ENCODE assay signal across 16 cellular contexts in genomic region chr17:43768382-43768781, GRCh38. TPM values are rescaled to one million over a fixed set of nuclear protein-coding genes. Genes with fewer than 3 reads are reported as not detected.
DNase-seq lines count a peak whose midpoint lies in the region; ATAC-seq and TF ChIP-seq lines count a peak whose summit lies in the region.
"Had no signal": no experiment of that assay in that cellular context is flagged by ENCODE, and none has a peak within 500 bp of the region (broad histone marks: within the 10 kb centered on the region; RNA-seq: fewer than 3 reads in every experiment).

No MANE protein-coding gene starts in this region.

- no peaks in the 10 kb centered on the region for H3K27me3 ChIP-seq in CD8-positive, alpha-beta T cell (ENCODE audit: insufficient read depth, low read length)

- peaks cover 16% of the 10 kb centered on the region for H3K36me3 Mint-ChIP-seq in activated naive CD4-positive, alpha-beta T cell treated with anti-CD3 and anti-CD28 coated beads, Interleukin-2, amount 10 ng/mL, durations not matched to agents 7 days and 5 days
- H3K36me3 Mint-ChIP-seq in activated naive CD4-positive, alpha-beta T cell treated with anti-CD3 and anti-CD28 coated beads for 36 hours (ENCODE audit: low read depth): peaks cover 19% of the 10 kb centered on the region
- peaks cover 41% of the 10 kb centered on the region for H3K36me3 Mint-ChIP-seq in CD8-positive, alpha-beta T cell
- H3K36me3 Mint-ChIP-seq in naive thymus-derived CD8-positive, alpha-beta T cell: peaks cover 0 to 36% (median 4%) of the 10 kb centered on the region in 3 donors

- DNase-seq in activated naive CD4-positive, alpha-beta T cell treated with anti-CD3 and anti-CD28 coated beads, Interleukin-2, amount 10 ng/mL, durations not matched to agents 7 days and 5 days: peak; percentile 14
- no peak for DNase-seq in activated naive CD4-positive, alpha-beta T cell treated with anti-CD3 and anti-CD28 coated beads for 36 hours
- peak; percentile 65 for DNase-seq in coronary artery (ENCODE audit: low spot score)
- peak; percentile 81 for DNase-seq in medulla oblongata (ENCODE audit: extremely low spot score)
- no peak for DNase-seq in CD8-positive, alpha-beta T cell
- no peak for DNase-seq in kidney tubule cell (ENCODE audit: low spot score)
- DNase-seq in NCI-H2171 (lab: John Stamatoyannopoulos, UW): no peak
- no peak for DNase-seq in naive thymus-derived CD8-positive, alpha-beta T cell
- DNase-seq: activated CD4-positive, alpha-beta T cell treated with anti-CD3 and anti-CD28 coated beads, Interleukin-2, amount 10 ng/mL, durations not matched to agents 7 days and 5 days; DND-41; kidney; NCI-H1092 treated with DMSO at 0.1 percent for 48 hours; NCI-H526 treated with DMSO at 0.1 percent for 48 hours; stimulated activated naive CD4-positive, alpha-beta T cell treated with Interleukin-2 at 50 U/mL for 16 hours had no signal

- no peak overlapping the region for H3K27ac Mint-ChIP-seq in activated naive CD4-positive, alpha-beta T cell treated with anti-CD3 and anti-CD28 coated beads, Interleukin-2, amount 10 ng/mL, durations not matched to agents 7 days and 5 days
- no peak overlapping the region for H3K27ac Mint-ChIP-seq in activated naive CD4-positive, alpha-beta T cell treated with anti-CD3 and anti-CD28 coated beads for 36 hours
- no peak overlapping the region for H3K27ac Mint-ChIP-seq in CD8-positive, alpha-beta T cell
- H3K27ac Mint-ChIP-seq in naive thymus-derived CD8-positive, alpha-beta T cell: peak overlapping the region in 1 of 10 donors; percentile 57
- H3K27ac Mint-ChIP-seq: activated CD4-positive, alpha-beta T cell treated with anti-CD3 and anti-CD28 coated beads, Interleukin-2, amount 10 ng/mL, durations not matched to agents 7 days and 5 days had no signal

- no peak for TF ChIP-seq CTCF in coronary artery (IDR thresholded peaks at IDR 0.05)
- TF ChIP-seq CTCF in CD8-positive, alpha-beta T cell (IDR thresholded peaks at IDR 0.05): no peak

- no peaks in the 10 kb centered on the region for H3K4me1 ChIP-seq in CD8-positive, alpha-beta T cell (ENCODE audit: insufficient read depth, low read length)

- H3K4me3 ChIP-seq in coronary artery: no peak overlapping the region
- H3K4me3 ChIP-seq in CD8-positive, alpha-beta T cell (ENCODE audit: low read depth, low read length): no peak overlapping the region

- H3K9me3 ChIP-seq in CD8-positive, alpha-beta T cell (ENCODE audit: low read length): no peaks in the 10 kb centered on the region

- peaks cover 5% of the 10 kb centered on the region for H3K27me3 Mint-ChIP-seq in activated naive CD4-positive, alpha-beta T cell treated with anti-CD3 and anti-CD28 coated beads, Interleukin-2, amount 10 ng/mL, durations not matched to agents 7 days and 5 days
- H3K27me3 Mint-ChIP-seq in activated naive CD4-positive, alpha-beta T cell treated with anti-CD3 and anti-CD28 coated beads for 36 hours (ENCODE audit: low read depth): no peaks in the 10 kb centered on the region
- H3K27me3 Mint-ChIP-seq in CD8-positive, alpha-beta T cell (ENCODE audit: low read depth): no peaks in the 10 kb centered on the region
- H3K27me3 Mint-ChIP-seq in naive thymus-derived CD8-positive, alpha-beta T cell: peaks cover 0 to 4% (median 0%) of the 10 kb centered on the region in 5 donors

- H3K4me3 Mint-ChIP-seq in activated naive CD4-positive, alpha-beta T cell treated with anti-CD3 and anti-CD28 coated beads, Interleukin-2, amount 10 ng/mL, durations not matched to agents 7 days and 5 days: no peak overlapping the region
- H3K4me3 Mint-ChIP-seq in activated naive CD4-positive, alpha-beta T cell treated with anti-CD3 and anti-CD28 coated beads for 36 hours: no peak overlapping the region
- no peak overlapping the region for H3K4me3 Mint-ChIP-seq in CD8-positive, alpha-beta T cell
- no peak overlapping the region for H3K4me3 Mint-ChIP-seq in naive thymus-derived CD8-positive, alpha-beta T cell
- H3K4me3 Mint-ChIP-seq: activated CD4-positive, alpha-beta T cell treated with anti-CD3 and anti-CD28 coated beads, Interleukin-2, amount 10 ng/mL, durations not matched to agents 7 days and 5 days had no signal

- intact Hi-C loops in activated naive CD4-positive, alpha-beta T cell treated with anti-CD3 and anti-CD28 coated beads for 36 hours (cut with micrococcal nuclease): no loop called here
- intact Hi-C loops in CD8-positive, alpha-beta T cell (cut with DNase I, micrococcal nuclease): no loop called here

- H3K36me3 ChIP-seq in CD8-positive, alpha-beta T cell (ENCODE audit: insufficient read depth, low read length): no peaks in the 10 kb centered on the region

- peak overlapping the region in 1 of 2 donors; percentile 42 for H3K27ac ChIP-seq in coronary artery
- H3K27ac ChIP-seq in CD8-positive, alpha-beta T cell (ENCODE audit: low read depth, low read length): no peak overlapping the region
- H3K27ac ChIP-seq: 22Rv1 had no signal

- H3K4me1 Mint-ChIP-seq in activated naive CD4-positive, alpha-beta T cell treated with anti-CD3 and anti-CD28 coated beads, Interleukin-2, amount 10 ng/mL, durations not matched to agents 7 days and 5 days: peaks cover 4% of the 10 kb centered on the region
- H3K4me1 Mint-ChIP-seq in activated naive CD4-positive, alpha-beta T cell treated with anti-CD3 and anti-CD28 coated beads for 36 hours (ENCODE audit: low read depth): no peaks in the 10 kb centered on the region
- H3K4me1 Mint-ChIP-seq in CD8-positive, alpha-beta T cell (ENCODE audit: low read depth): no peaks in the 10 kb centered on the region
- H3K4me1 Mint-ChIP-seq in naive thymus-derived CD8-positive, alpha-beta T cell: peaks cover 0 to 16% (median 1%) of the 10 kb centered on the region in 4 donors

- POLR2A ChIA-PET in CD8-positive, alpha-beta T cell (lab: Charles Lee): no interaction called here
- POLR2A ChIA-PET in naive thymus-derived CD8-positive, alpha-beta T cell (lab: Charles Lee): no interaction called here

- H3K9me3 Mint-ChIP-seq in activated naive CD4-positive, alpha-beta T cell treated with anti-CD3 and anti-CD28 coated beads, Interleukin-2, amount 10 ng/mL, durations not matched to agents 7 days and 5 days: no peaks in the 10 kb centered on the region
- H3K9me3 Mint-ChIP-seq in activated naive CD4-positive, alpha-beta T cell treated with anti-CD3 and anti-CD28 coated beads for 36 hours: no peaks in the 10 kb centered on the region
- H3K9me3 Mint-ChIP-seq in CD8-positive, alpha-beta T cell: no peaks in the 10 kb centered on the region
- H3K9me3 Mint-ChIP-seq in naive thymus-derived CD8-positive, alpha-beta T cell: no peaks in the 10 kb centered on the region
- H3K9me3 Mint-ChIP-seq: activated CD4-positive, alpha-beta T cell treated with anti-CD3 and anti-CD28 coated beads, Interleukin-2, amount 10 ng/mL, durations not matched to agents 7 days and 5 days had no signal

- ATAC-seq in CD8-positive, alpha-beta T cell: no peak
- no peak for ATAC-seq in naive thymus-derived CD8-positive, alpha-beta T cell

- CTCF ChIA-PET in activated naive CD4-positive, alpha-beta T cell treated with anti-CD3 and anti-CD28 coated beads, Interleukin-2, amount 10 ng/mL, durations not matched to agents 7 days and 5 days (lab: Charles Lee): interaction anchor here (0.7 to 13.8 kb wide), 3 partner anchors 12 to 288 kb away, joined by 3 to 445 read pairs (median 6); partner anchors contain the start of gene CFAP97D1
- CTCF ChIA-PET in activated naive CD4-positive, alpha-beta T cell treated with anti-CD3 and anti-CD28 coated beads for 36 hours (lab: Charles Lee): interaction anchor here (0.6 to 5.0 kb wide), 5 partner anchors 8 to 74 kb away, joined by 3 to 70 read pairs (median 7); partner anchors contain the start of gene CFAP97D1
- CTCF ChIA-PET in CD8-positive, alpha-beta T cell (lab: Charles Lee): interaction anchor here (1.0 to 2.9 kb wide), 5 partner anchors 12 to 191 kb away, joined by 3 to 14 read pairs (median 12); partner anchors contain the start of gene CFAP97D1

RNA-seq across cellular contexts. Expression of gene SOST, which starts 9.8 kb away (rescaled TPM):
- not detected for total RNA-seq in activated naive CD4-positive, alpha-beta T cell treated with anti-CD3 and anti-CD28 coated beads for 36 hours
- total RNA-seq in CD8-positive, alpha-beta T cell: not detected
- not detected for total RNA-seq in naive thymus-derived CD8-positive, alpha-beta T cell
- polyA plus RNA-seq in naive thymus-derived CD8-positive, alpha-beta T cell: not detected
- total RNA-seq: activated CD4-positive, alpha-beta T cell treated with anti-CD3 and anti-CD28 coated beads, Interleukin-2, amount 10 ng/mL, durations not matched to agents 7 days and 5 days had no signal
- polyA plus RNA-seq: esophagus had no signal

RNA-seq across cellular contexts. Expression of gene DUSP3, which starts 10.4 kb away (rescaled TPM):
- 10 to 100 TPM; 12.2 to 13.5 TPM for total RNA-seq in activated naive CD4-positive, alpha-beta T cell treated with anti-CD3 and anti-CD28 coated beads for 36 hours
- total RNA-seq in CD8-positive, alpha-beta T cell: 1 to 10 TPM; 8.7 to 9.1 TPM
- 10 to 100 TPM; 11.6 to 13.0 TPM for total RNA-seq in naive thymus-derived CD8-positive, alpha-beta T cell
- polyA plus RNA-seq in naive thymus-derived CD8-positive, alpha-beta T cell: 1 to 10 TPM; 5.9 to 7.5 (median 6.4) TPM

RNA-seq across cellular contexts. Expression of gene CFAP97D1, which starts 11.9 kb away (rescaled TPM):
- not detected for total RNA-seq in activated naive CD4-positive, alpha-beta T cell treated with anti-CD3 and anti-CD28 coated beads for 36 hours
- not detected for total RNA-seq in CD8-positive, alpha-beta T cell
- total RNA-seq in naive thymus-derived CD8-positive, alpha-beta T cell: not detected
- not detected for polyA plus RNA-seq in naive thymus-derived CD8-positive, alpha-beta T cell
- total RNA-seq: activated CD4-positive, alpha-beta T cell treated with anti-CD3 and anti-CD28 coated beads, Interleukin-2, amount 10 ng/mL, durations not matched to agents 7 days and 5 days; kidney had no signal

Comparison
In these comparisons a context has a peak if more than half of its experiments do, and no peak if none do; other contexts are left out.
1. DNase-seq: peak in activated naive CD4-positive, alpha-beta T cell treated with anti-CD3 and anti-CD28 coated beads, Interleukin-2, amount 10 ng/mL, durations not matched to agents 7 days and 5 days (single experiment), coronary artery (single experiment) and medulla oblongata (single experiment); none in activated naive CD4-positive, alpha-beta T cell treated with anti-CD3 and anti-CD28 coated beads for 36 hours (single experiment), CD8-positive, alpha-beta T cell (0 of 7), kidney tubule cell (single experiment), NCI-H2171 (single experiment) and naive thymus-derived CD8-positive, alpha-beta T cell (0 of 10).